Comparison of ENCODE assay signal across 27 cellular contexts in the genomic region with DNA sequence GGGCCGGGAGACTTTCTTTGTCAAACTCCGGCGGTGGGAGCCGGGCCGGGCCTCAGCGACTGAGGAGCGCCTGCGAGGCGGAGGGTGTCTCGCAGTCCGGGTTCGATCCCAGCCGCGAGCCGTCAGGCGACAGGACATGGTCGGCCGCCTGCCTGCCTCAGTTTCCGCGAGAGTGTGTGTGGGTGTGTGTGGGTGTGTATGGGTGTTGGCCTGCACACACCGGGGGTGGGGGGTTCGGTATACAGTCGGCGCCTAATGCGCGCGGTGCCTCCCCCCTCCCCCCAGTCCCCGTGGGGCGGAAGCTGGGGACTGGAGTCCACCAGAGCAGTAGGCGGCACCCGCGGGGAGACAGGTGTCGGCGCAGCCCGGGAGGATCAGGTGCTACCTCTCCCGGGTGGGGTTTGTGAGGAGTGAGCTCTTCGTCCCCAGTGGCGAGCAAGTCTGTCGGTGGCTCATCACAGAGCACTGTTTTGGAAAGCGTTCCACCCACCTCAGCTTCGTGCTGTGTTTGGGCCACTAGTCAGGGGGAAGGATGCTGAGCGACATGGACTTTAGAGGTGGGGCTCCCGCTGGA.
DNase-seq lines count a peak whose midpoint lies in the region; ATAC-seq and TF ChIP-seq lines count a peak whose summit lies in the region.
"Had no signal": no experiment of that assay in that cellular context is flagged by ENCODE, and none has a peak within 500 bp of the region (broad histone marks: within the 10 kb centered on the region; RNA-seq: fewer than 3 reads in every experiment).

No MANE protein-coding gene starts in this region.

- POLR2A ChIA-PET in HEK293T (lab: Yijun Ruan, JAX): no interaction called here

- no peaks in the 10 kb centered on the region for H3K27me3 ChIP-seq in upper lobe of left lung
- H3K27me3 ChIP-seq: breast epithelium, neural progenitor cell, suprapubic skin had no signal

- H3K4me1 Mint-ChIP-seq in activated CD8-positive, alpha-beta memory T cell treated with anti-CD3 and anti-CD28 coated beads, Interleukin-2, amount 10 ng/mL, durations not matched to agents 7 days and 5 days: no peaks in the 10 kb centered on the region
- no peaks in the 10 kb centered on the region for H3K4me1 Mint-ChIP-seq in activated T-helper 1 cell treated with anti-CD3 and anti-CD28 coated beads, Interleukin-12 subunit alpha, Interleukin-12 subunit beta, Interleukin-2, Interleukin-4 antibody, amounts not matched to agents 30 ng/mL and 10 ng/mL and 1 ng/mL, durations not matched to agents 14 hours and 24 hours and 36 hours (ENCODE audit: low read depth)
- H3K4me1 Mint-ChIP-seq: activated CD4-positive, alpha-beta T cell treated with anti-CD3 and anti-CD28 coated beads, Interleukin-2, amount 10 ng/mL, durations not matched to agents 7 days and 5 days; neural progenitor cell; stimulated activated effector memory CD8-positive, alpha-beta T cell treated with anti-CD3 and anti-CD28 coated beads, Interleukin-12 subunit alpha, Interleukin-12 subunit beta, amount 100 ng/mL, for 72 hours had no signal

- no peak for TF ChIP-seq EP300 in upper lobe of left lung (IDR thresholded peaks at IDR 0.05)

- ATAC-seq in activated CD8-positive, alpha-beta memory T cell treated with anti-CD3 and anti-CD28 coated beads, Interleukin-2, amount 10 ng/mL, durations not matched to agents 7 days and 5 days: no peak
- ATAC-seq in left lobe of liver (no peak), upper lobe of left lung (ENCODE audit: low FRiP score in 2 of 2) (no peak), HG03354 (IDR thresholded peaks at IDR 0.05; ENCODE audit: poor library complexity, severe bottlenecking, unreplicated experiment) (no peak)
- ATAC-seq: left lung, mucosa of descending colon had no signal

- no peak overlapping the region for H3K4me3 Mint-ChIP-seq in activated CD8-positive, alpha-beta memory T cell treated with anti-CD3 and anti-CD28 coated beads, Interleukin-2, amount 10 ng/mL, durations not matched to agents 7 days and 5 days
- H3K4me3 Mint-ChIP-seq in activated T-helper 1 cell treated with anti-CD3 and anti-CD28 coated beads, Interleukin-12 subunit alpha, Interleukin-12 subunit beta, Interleukin-2, Interleukin-4 antibody, amounts not matched to agents 30 ng/mL and 10 ng/mL and 1 ng/mL, durations not matched to agents 14 hours and 24 hours and 36 hours: no peak overlapping the region
- H3K4me3 Mint-ChIP-seq: activated CD4-positive, alpha-beta T cell treated with anti-CD3 and anti-CD28 coated beads, Interleukin-2, amount 10 ng/mL, durations not matched to agents 7 days and 5 days; dendritic cell treated with granulocyte-macrophage colony-stimulating factor and Interleukin-4, amounts not matched to agents 40 ng/mL and 50 ng/mL, for 4 days; neural progenitor cell; stimulated activated effector memory CD8-positive, alpha-beta T cell treated with anti-CD3 and anti-CD28 coated beads, Interleukin-12 subunit alpha, Interleukin-12 subunit beta, amount 100 ng/mL, for 72 hours had no signal

- H3K36me3 Mint-ChIP-seq in activated CD8-positive, alpha-beta memory T cell treated with anti-CD3 and anti-CD28 coated beads, Interleukin-2, amount 10 ng/mL, durations not matched to agents 7 days and 5 days: no peaks in the 10 kb centered on the region
- no peaks in the 10 kb centered on the region for H3K36me3 Mint-ChIP-seq in activated T-helper 1 cell treated with anti-CD3 and anti-CD28 coated beads, Interleukin-12 subunit alpha, Interleukin-12 subunit beta, Interleukin-2, Interleukin-4 antibody, amounts not matched to agents 30 ng/mL and 10 ng/mL and 1 ng/mL, durations not matched to agents 14 hours and 24 hours and 36 hours (ENCODE audit: low read depth)
- H3K36me3 Mint-ChIP-seq: neural progenitor cell; stimulated activated effector memory CD8-positive, alpha-beta T cell treated with anti-CD3 and anti-CD28 coated beads, Interleukin-12 subunit alpha, Interleukin-12 subunit beta, amount 100 ng/mL, for 72 hours had no signal

- H3K4me3 ChIP-seq in upper lobe of left lung: no peak overlapping the region
- H3K4me3 ChIP-seq: A549, breast epithelium, GM23248, left lung, mucosa of descending colon, neural progenitor cell, PC-9, prostate gland, SJCRH30, suprapubic skin had no signal

- DNase-seq in activated effector memory CD4-positive, alpha-beta T cell treated with anti-CD3 and anti-CD28 coated beads, Interleukin-2, amount 50 U/mL, for 16 hours: peak; percentile 63
- no peak for DNase-seq in activated effector memory CD4-positive, alpha-beta T cell treated with Interleukin-2 at 50 U/mL for 16 hours
- peak; percentile 38 for DNase-seq in activated CD8-positive, alpha-beta memory T cell treated with anti-CD3 and anti-CD28 coated beads, Interleukin-2, amount 10 ng/mL, durations not matched to agents 7 days and 5 days
- peak; percentile 48 for DNase-seq in left lobe of liver (ENCODE audit: low spot score)
- DNase-seq in upper lobe of left lung: peak; percentile 31 to 91
- DNase-seq in HEK293T (ENCODE audit: extremely low spot score): no peak
- no peak for DNase-seq in activated T-helper 1 cell treated with anti-CD3 and anti-CD28 coated beads, Interleukin-12 subunit alpha, Interleukin-12 subunit beta, Interleukin-2, Interleukin-4 antibody, amounts not matched to agents 30 ng/mL and 10 ng/mL and 1 ng/mL, durations not matched to agents 14 hours and 24 hours and 36 hours (ENCODE audit: low spot score)
- DNase-seq: activated gamma-delta T cell treated with Interleukin-2 at 50 U/mL for 16 hours; glutamatergic neuron; GM23248; NCI-H1048; NCI-H2029; NCI-H345; SJCRH30; stimulated activated CD4-positive, alpha-beta T cell treated with anti-CD3 and anti-CD28 coated beads, Interleukin-1b, Interleukin-23, amount 100 ng/mL, for 48 hours had no signal

- intact Hi-C loops in activated T-helper 1 cell treated with anti-CD3 and anti-CD28 coated beads, Interleukin-12 subunit alpha, Interleukin-12 subunit beta, Interleukin-2, Interleukin-4 antibody, amounts not matched to agents 30 ng/mL and 10 ng/mL and 1 ng/mL, durations not matched to agents 14 hours and 24 hours and 36 hours (cut with micrococcal nuclease): no loop called here

- CTCF ChIA-PET in activated CD8-positive, alpha-beta memory T cell treated with anti-CD3 and anti-CD28 coated beads, Interleukin-2, amount 10 ng/mL, durations not matched to agents 7 days and 5 days (lab: Charles Lee): no interaction called here
- CTCF ChIA-PET in HEK293T (lab: Yijun Ruan, JAX): no interaction called here

- H3K36me3 ChIP-seq in upper lobe of left lung: no peaks in the 10 kb centered on the region
- H3K36me3 ChIP-seq: breast epithelium, left lung, neural progenitor cell, prostate gland, SJCRH30, suprapubic skin had no signal

- TF ChIP-seq POLR2A in upper lobe of left lung (IDR thresholded peaks at IDR 0.05): no peak

- H3K27me3 Mint-ChIP-seq in activated CD8-positive, alpha-beta memory T cell treated with anti-CD3 and anti-CD28 coated beads, Interleukin-2, amount 10 ng/mL, durations not matched to agents 7 days and 5 days: no peaks in the 10 kb centered on the region
- no peaks in the 10 kb centered on the region for H3K27me3 Mint-ChIP-seq in activated T-helper 1 cell treated with anti-CD3 and anti-CD28 coated beads, Interleukin-12 subunit alpha, Interleukin-12 subunit beta, Interleukin-2, Interleukin-4 antibody, amounts not matched to agents 30 ng/mL and 10 ng/mL and 1 ng/mL, durations not matched to agents 14 hours and 24 hours and 36 hours (ENCODE audit: insufficient read depth)
- H3K27me3 Mint-ChIP-seq: dendritic cell treated with granulocyte-macrophage colony-stimulating factor and Interleukin-4, amounts not matched to agents 40 ng/mL and 50 ng/mL, for 4 days had no signal

- peaks cover 0 to 14% (median 0%) of the 10 kb centered on the region in 4 donors for H3K9me3 ChIP-seq in upper lobe of left lung
- H3K9me3 ChIP-seq: prostate gland, SJCRH30, suprapubic skin had no signal

- H3K27ac ChIP-seq in upper lobe of left lung: no peak overlapping the region
- H3K27ac ChIP-seq: A549, breast epithelium, GM23248, left lung, neural progenitor cell, PC-9, prostate gland, SJCRH30, suprapubic skin had no signal

- no peaks in the 10 kb centered on the region for H3K4me1 ChIP-seq in upper lobe of left lung
- H3K4me1 ChIP-seq: A549, breast epithelium, left lung, neural progenitor cell, prostate gland, SJCRH30, suprapubic skin had no signal

- WGBS in upper lobe of left lung, 2 donors: 89 to 92% methylated on average over 24 to 42 of the region's 43 CpGs

- no peak for TF ChIP-seq CTCF in upper lobe of left lung (IDR thresholded peaks at IDR 0.05)

- no peak overlapping the region for H3K27ac Mint-ChIP-seq in activated CD8-positive, alpha-beta memory T cell treated with anti-CD3 and anti-CD28 coated beads, Interleukin-2, amount 10 ng/mL, durations not matched to agents 7 days and 5 days
- no peak overlapping the region for H3K27ac Mint-ChIP-seq in activated T-helper 1 cell treated with anti-CD3 and anti-CD28 coated beads, Interleukin-12 subunit alpha, Interleukin-12 subunit beta, Interleukin-2, Interleukin-4 antibody, amounts not matched to agents 30 ng/mL and 10 ng/mL and 1 ng/mL, durations not matched to agents 14 hours and 24 hours and 36 hours
- H3K27ac Mint-ChIP-seq: activated CD4-positive, alpha-beta T cell treated with anti-CD3 and anti-CD28 coated beads, Interleukin-2, amount 10 ng/mL, durations not matched to agents 7 days and 5 days; dendritic cell treated with granulocyte-macrophage colony-stimulating factor and Interleukin-4, amounts not matched to agents 40 ng/mL and 50 ng/mL, for 4 days; neural progenitor cell; stimulated activated effector memory CD8-positive, alpha-beta T cell treated with anti-CD3 and anti-CD28 coated beads, Interleukin-12 subunit alpha, Interleukin-12 subunit beta, amount 100 ng/mL, for 72 hours had no signal

- no peaks in the 10 kb centered on the region for H3K9me3 Mint-ChIP-seq in activated CD8-positive, alpha-beta memory T cell treated with anti-CD3 and anti-CD28 coated beads, Interleukin-2, amount 10 ng/mL, durations not matched to agents 7 days and 5 days (ENCODE audit: low read depth)
- H3K9me3 Mint-ChIP-seq in activated T-helper 1 cell treated with anti-CD3 and anti-CD28 coated beads, Interleukin-12 subunit alpha, Interleukin-12 subunit beta, Interleukin-2, Interleukin-4 antibody, amounts not matched to agents 30 ng/mL and 10 ng/mL and 1 ng/mL, durations not matched to agents 14 hours and 24 hours and 36 hours: no peaks in the 10 kb centered on the region
- H3K9me3 Mint-ChIP-seq: stimulated activated effector memory CD8-positive, alpha-beta T cell treated with anti-CD3 and anti-CD28 coated beads, Interleukin-12 subunit alpha, Interleukin-12 subunit beta, amount 100 ng/mL, for 72 hours had no signal

TF ChIP-seq in HEK293T, 16 proteins besides CTCF, POLR2A, EP300 and RAD21 (continues in another document):
- no peak for TF ChIP-seq FOXK2 (IDR thresholded peaks at IDR 0.05)
- TF ChIP-seq CTBP1 (IDR thresholded peaks at IDR 0.05; ENCODE audit: borderline replicate concordance): no peak
- no peak for TF ChIP-seq ZNF384 (IDR thresholded peaks at IDR 0.05)
- no peak for TF ChIP-seq BHLHE40 (IDR thresholded peaks at IDR 0.05; ENCODE audit: borderline replicate concordance)
- TF ChIP-seq ARNT (IDR thresholded peaks at IDR 0.05): no peak

Comparison
In these comparisons a context has a peak if more than half of its experiments do, and no peak if none do; other contexts are left out.
1. DNase-seq: peak in activated effector memory CD4-positive, alpha-beta T cell treated with anti-CD3 and anti-CD28 coated beads, Interleukin-2, amount 50 U/mL, for 16 hours (single experiment), activated CD8-positive, alpha-beta memory T cell treated with anti-CD3 and anti-CD28 coated beads, Interleukin-2, amount 10 ng/mL, durations not matched to agents 7 days and 5 days (single experiment), left lobe of liver (single experiment) and upper lobe of left lung (2 of 2); none in activated effector memory CD4-positive, alpha-beta T cell treated with Interleukin-2 at 50 U/mL for 16 hours (single experiment), HEK293T (single experiment) and activated T-helper 1 cell treated with anti-CD3 and anti-CD28 coated beads, Interleukin-12 subunit alpha, Interleukin-12 subunit beta, Interleukin-2, Interleukin-4 antibody, amounts not matched to agents 30 ng/mL and 10 ng/mL and 1 ng/mL, durations not matched to agents 14 hours and 24 hours and 36 hours (single experiment).